ENCODE assay signal across 8 cellular contexts in genomic region chr22:45577746-45578523, GRCh38.
DNase-seq lines count a peak whose midpoint lies in the region; ATAC-seq, FAIRE-seq and TF ChIP-seq lines count a peak whose summit lies in the region.

No MANE protein-coding gene starts in this region.

- intact Hi-C loops in gastrocnemius medialis (cut with DNase I; ENCODE audit: low total_unique reads) = loop anchor here (5.0 kb wide), 2 partner anchors 69 to 284 kb away; no protein-coding TSS in a partner anchor

- no peak overlapping the region for H3K27ac Mint-ChIP-seq in astrocyte (ENCODE audit: unreplicated experiment)

- H2AFZ ChIP-seq in astrocyte (ENCODE audit: low read depth, low read length) = no peak overlapping the region

- POLR2A ChIA-PET in GM10248 (lab: Yijun Ruan, JAX) = no interaction called here

- no peak for TF ChIP-seq POLR2A in gastrocnemius medialis (IDR thresholded peaks at IDR 0.05)

- H3K9me3 ChIP-seq in astrocyte (ENCODE audit: insufficient read depth, low read depth, low read length) = no peaks in the 10 kb centered on the region
- H3K9me3 ChIP-seq in gastrocnemius medialis = no peaks in the 10 kb centered on the region

- H3K27me3 Mint-ChIP-seq in astrocyte (ENCODE audit: low read depth, unreplicated experiment) = peaks cover 43% of the 10 kb centered on the region

- peaks cover 2% of the 10 kb centered on the region for H3K36me3 Mint-ChIP-seq in astrocyte (ENCODE audit: low read depth, unreplicated experiment)

- no peaks in the 10 kb centered on the region for H3K9me3 Mint-ChIP-seq in astrocyte (ENCODE audit: unreplicated experiment)

- H3K4me1 Mint-ChIP-seq in astrocyte (ENCODE audit: low read depth, unreplicated experiment) = no peaks in the 10 kb centered on the region

- H3K36me3 ChIP-seq in astrocyte (ENCODE audit: insufficient read depth, low read length) (no peaks in the 10 kb centered on the region), gastrocnemius medialis (no peaks in the 10 kb centered on the region)

- DNase-seq in GM10248 (ENCODE audit: extremely low spot score) = peak; percentile 83
- DNase-seq in NCI-H1417 (lab: John Stamatoyannopoulos, UW) = peak; percentile 39 to 85 (median 80)
- peak; percentile 45 to 67 (median 56) for DNase-seq in T-helper 2 cell
- DNase-seq in astrocyte (ENCODE audit: low read depth) = peak; percentile 51
- DNase-seq in hepatic stellate cell (ENCODE audit: low spot score) = peak; percentile 83
- DNase-seq in gastrocnemius medialis = peak; percentile 47 to 64

- CTCF ChIA-PET in GM10248 (lab: Yijun Ruan, JAX) = interaction anchor here (0.6 to 2.0 kb wide), 29 partner anchors 8 to 544 kb away, joined by 3 to 21 read pairs (median 4); no protein-coding TSS in a partner anchor

- H3K4me3 Mint-ChIP-seq in astrocyte (ENCODE audit: unreplicated experiment) = no peak overlapping the region

- H3K4me1 ChIP-seq in astrocyte (ENCODE audit: insufficient read depth, low read length) (no peaks in the 10 kb centered on the region), gastrocnemius medialis (no peaks in the 10 kb centered on the region)

- no peaks in the 10 kb centered on the region for H3K79me2 ChIP-seq in astrocyte (ENCODE audit: insufficient read depth, low read length)

- in situ Hi-C loops in gastrocnemius medialis (cut with MboI; ENCODE audit: low sequenced_read_pairs in 4 of 4) = loop anchor here in 3 of 4 donors (5.0 to 10.0 kb wide), 4 partner anchors 57 to 407 kb away; no protein-coding TSS in a partner anchor

- no peak overlapping the region for H3K27ac ChIP-seq in astrocyte (ENCODE audit: low read depth, low read length)
- no peak overlapping the region for H3K27ac ChIP-seq in gastrocnemius medialis

- peak; percentile 76 for FAIRE-seq in astrocyte (lab: Jason Lieb, UNC)

- no peak overlapping the region for H3K4me3 ChIP-seq in astrocyte (ENCODE audit: insufficient read depth, low read depth, low read length)
- H3K4me3 ChIP-seq in gastrocnemius medialis = no peak overlapping the region

- TF ChIP-seq CTCF in GM10248 (IDR thresholded peaks at IDR 0.05; ENCODE audit: control extremely low read depth, extremely low read depth, low read depth, missing control alignments) = peak; percentile 98
- TF ChIP-seq CTCF in astrocyte (IDR thresholded peaks at IDR 0.05; ENCODE audit: insufficient read depth, low read depth, low read length) = peak; percentile 91
- peak; percentile 78 to 95 (median 91) for TF ChIP-seq CTCF in gastrocnemius medialis (IDR thresholded peaks at IDR 0.05 in 4 of 5, conservative IDR thresholded peaks at IDR 0.05 in 1 of 5)

- H3K4me2 ChIP-seq in astrocyte (ENCODE audit: low read length) = no peak overlapping the region

- H4K20me1 ChIP-seq in astrocyte (ENCODE audit: insufficient read depth, low read length) = peaks cover 9% of the 10 kb centered on the region

- H3K9ac ChIP-seq in astrocyte (ENCODE audit: low read length) = no peak overlapping the region

- H3K27me3 ChIP-seq in astrocyte (ENCODE audit: insufficient read depth, low read length) = no peaks in the 10 kb centered on the region
- H3K27me3 ChIP-seq in gastrocnemius medialis = peaks cover 0 to 13% (median 6%) of the 10 kb centered on the region in 3 donors

- ATAC-seq in gastrocnemius medialis (peak; percentile 83 to 86), HG03571 (IDR thresholded peaks at IDR 0.05; ENCODE audit: unreplicated experiment) (no peak), HG02885 (IDR thresholded peaks at IDR 0.05; ENCODE audit: poor library complexity, unreplicated experiment) (no peak)

Comparison
In these comparisons a context has a peak if more than half of its experiments do, and no peak if none do; other contexts are left out.
1. ATAC-seq: peak in gastrocnemius medialis (2 of 2); none in HG03571 (single experiment) and HG02885 (single experiment).
2. Peak in every context shown above with its lines, with median percentiles within 50 percentile points of each other: DNase-seq and CTCF ChIP-seq.